9 cellular contexts compared by ENCODE assay signal in the genomic region with DNA sequence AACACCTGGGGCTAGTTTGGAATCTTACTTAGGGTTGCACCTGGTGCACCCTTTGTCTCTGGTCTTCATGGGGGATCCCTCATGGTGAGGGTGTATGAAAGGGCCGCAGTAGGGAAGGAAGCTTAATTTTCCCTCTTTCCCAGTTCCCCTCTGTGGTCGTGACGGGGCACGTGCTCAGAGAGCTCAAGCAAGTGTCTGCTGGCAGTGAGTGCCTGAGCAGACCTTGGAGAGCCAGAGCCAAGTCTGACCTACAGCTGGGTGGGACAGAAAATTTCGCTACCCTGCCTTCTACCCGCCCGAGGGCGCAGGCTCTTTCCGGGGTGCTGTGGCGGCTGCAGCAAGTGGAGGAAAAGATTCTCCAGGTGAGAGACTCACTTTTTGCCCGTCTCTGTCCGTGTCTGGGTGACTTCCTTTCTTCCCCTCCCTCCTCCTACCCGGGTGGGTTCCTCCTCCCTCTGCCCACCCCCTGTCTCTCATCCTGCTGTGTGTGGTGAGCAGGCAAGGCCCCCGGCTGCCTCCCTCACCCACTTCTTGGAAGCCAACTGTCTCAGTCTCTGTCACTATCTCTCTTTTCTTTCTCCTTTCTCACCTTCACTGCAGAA.
A peak's percentile ranks its signal among the peaks of the same experiment; 100 is the strongest.
DNase-seq lines count a peak whose midpoint lies in the region; ATAC-seq and TF ChIP-seq lines count a peak whose summit lies in the region.
"Had no signal": no experiment of that assay in that cellular context is flagged by ENCODE, and none has a peak within 500 bp of the region (broad histone marks: within the 10 kb centered on the region; RNA-seq: fewer than 3 reads in every experiment).

No MANE protein-coding gene starts in this region.

- no peak for TF ChIP-seq POLR2A in esophagus muscularis mucosa (IDR thresholded peaks at IDR 0.05; ENCODE audit: low read depth)

- no peak for TF ChIP-seq CTCF in activated CD8-positive, alpha-beta T cell treated with anti-CD3 and anti-CD28 coated beads for 36 hours (IDR thresholded peaks at IDR 0.05)
- TF ChIP-seq CTCF in esophagus muscularis mucosa (IDR thresholded peaks at IDR 0.05) (no peak), tibial artery (IDR thresholded peaks at IDR 0.05) (no peak), GM10266 (IDR thresholded peaks at IDR 0.05; ENCODE audit: control insufficient read depth, insufficient read depth, low read depth, missing control alignments) (no peak)

- 77% methylated on average over 12 of the region's 14 CpGs for WGBS in esophagus muscularis mucosa

- H3K9me3 Mint-ChIP-seq in activated CD8-positive, alpha-beta T cell treated with anti-CD3 and anti-CD28 coated beads for 36 hours, result no peaks in the 10 kb centered on the region

- H3K4me1 ChIP-seq in esophagus muscularis mucosa, result peaks cover 27 to 97% (median 95%) of the 10 kb centered on the region in 4 donors
- peaks cover 0 to 90% (median 32%) of the 10 kb centered on the region in 4 donors for H3K4me1 ChIP-seq in tibial artery

- H3K27me3 ChIP-seq in esophagus muscularis mucosa, result no peaks in the 10 kb centered on the region
- H3K27me3 ChIP-seq in tibial artery, result no peaks in the 10 kb centered on the region

- TF ChIP-seq EP300 in esophagus muscularis mucosa (IDR thresholded peaks at IDR 0.05), result no peak

- no peaks in the 10 kb centered on the region for H3K27me3 Mint-ChIP-seq in activated CD8-positive, alpha-beta T cell treated with anti-CD3 and anti-CD28 coated beads for 36 hours

- peaks cover 26% of the 10 kb centered on the region for H3K36me3 Mint-ChIP-seq in activated CD8-positive, alpha-beta T cell treated with anti-CD3 and anti-CD28 coated beads for 36 hours (ENCODE audit: low read depth)

- POLR2A ChIA-PET in activated CD8-positive, alpha-beta T cell treated with anti-CD3 and anti-CD28 coated beads for 36 hours (lab: Charles Lee), result interaction anchor here (0.9 to 2.0 kb wide), 5 partner anchors 18 to 46 kb away, joined by 3 to 7 read pairs (median 3); no protein-coding TSS in a partner anchor

- H3K36me3 ChIP-seq in esophagus muscularis mucosa (peaks cover 0 to 72% (median 42%) of the 10 kb centered on the region in 4 donors), tibial artery (peaks cover 65 to 82% (median 75%) of the 10 kb centered on the region in 3 donors)

- H3K27ac Mint-ChIP-seq in activated CD8-positive, alpha-beta T cell treated with anti-CD3 and anti-CD28 coated beads for 36 hours, result peak overlapping the region; percentile 74

- peak overlapping the region; percentile 30 for H3K4me3 Mint-ChIP-seq in activated CD8-positive, alpha-beta T cell treated with anti-CD3 and anti-CD28 coated beads for 36 hours

- peak overlapping the region; percentile 55 to 89 (median 88) for H3K27ac ChIP-seq in esophagus muscularis mucosa (replicated peaks in 1 of 4)
- peak overlapping the region; percentile 77 to 86 for H3K27ac ChIP-seq in tibial artery

- intact Hi-C loops in activated CD8-positive, alpha-beta T cell treated with anti-CD3 and anti-CD28 coated beads for 36 hours (cut with micrococcal nuclease), result no loop called here
- intact Hi-C loops in esophagus muscularis mucosa (cut with DNase I) (no loop called here), tibial artery (cut with DNase I; ENCODE audit: low total_unique reads) (no loop called here)

- ATAC-seq in activated CD8-positive, alpha-beta T cell treated with anti-CD3 and anti-CD28 coated beads for 36 hours, result peak; percentile 74
- ATAC-seq: esophagus mucosa had no signal

- H3K9me3 ChIP-seq in esophagus muscularis mucosa (no peaks in the 10 kb centered on the region), tibial artery (no peaks in the 10 kb centered on the region)

- DNase-seq in activated gamma-delta T cell treated with Interleukin-2 at 50 U/mL for 16 hours (peak; percentile 45), activated gamma-delta T cell (lab: John Stamatoyannopoulos, UW) (no peak), esophagus muscularis mucosa (ENCODE audit: extremely low spot score) (no peak), tibial artery (no peak), GM10266 (ENCODE audit: extremely low spot score) (no peak), superior temporal gyrus (ENCODE audit: extremely low spot score) (no peak), NK-92 (lab: John Stamatoyannopoulos, UW; ENCODE audit: unreplicated experiment) (no peak)
- peak; percentile 55 for DNase-seq in activated CD8-positive, alpha-beta T cell treated with anti-CD3 and anti-CD28 coated beads for 36 hours

- no peak overlapping the region for H3K4me3 ChIP-seq in esophagus muscularis mucosa
- no peak overlapping the region for H3K4me3 ChIP-seq in tibial artery

- CTCF ChIA-PET in activated CD8-positive, alpha-beta T cell treated with anti-CD3 and anti-CD28 coated beads for 36 hours (lab: Charles Lee), result interaction anchor here (0.9 to 1.8 kb wide), 6 partner anchors 21 to 190 kb away, joined by 3 to 6 read pairs (median 4); no protein-coding TSS in a partner anchor

- peaks cover 22% of the 10 kb centered on the region for H3K4me1 Mint-ChIP-seq in activated CD8-positive, alpha-beta T cell treated with anti-CD3 and anti-CD28 coated beads for 36 hours (ENCODE audit: low read depth)

Comparison
In these comparisons a context has a peak if more than half of its experiments do, and no peak if none do; other contexts are left out.
1. DNase-seq: peak in activated gamma-delta T cell treated with Interleukin-2 at 50 U/mL for 16 hours (single experiment) and activated CD8-positive, alpha-beta T cell treated with anti-CD3 and anti-CD28 coated beads for 36 hours (single experiment); none in activated gamma-delta T cell (single experiment), esophagus muscularis mucosa (single experiment), tibial artery (0 of 2), GM10266 (single experiment), superior temporal gyrus (single experiment) and NK-92 (single experiment).